In genomic region chr6:76867182-76867581, GRCh38 we compare ENCODE assay signal across 24 cellular contexts.
"Had no signal": no experiment of that assay in that cellular context is flagged by ENCODE, and none has a peak within 500 bp of the region (broad histone marks: within the 10 kb centered on the region; RNA-seq: fewer than 3 reads in every experiment).

No MANE protein-coding gene starts in this region.

- H3K36me3 Mint-ChIP-seq: naive B cell; stimulated activated effector memory CD8-positive, alpha-beta T cell treated with anti-CD3 and anti-CD28 coated beads, Interleukin-12 subunit alpha, Interleukin-12 subunit beta, amount 100 ng/mL, for 72 hours had no signal

- H3K36me3 ChIP-seq: gastrocnemius medialis, left lung, neutrophil, sigmoid colon, stomach, tibial nerve, upper lobe of left lung, uterus had no signal

- H3K27me3 ChIP-seq: gastrocnemius medialis, left lung, neutrophil, sigmoid colon, stomach, tibial nerve, upper lobe of left lung, uterus had no signal

- H3K4me1 Mint-ChIP-seq: naive B cell; neural crest cell; stimulated activated effector memory CD8-positive, alpha-beta T cell treated with anti-CD3 and anti-CD28 coated beads, Interleukin-12 subunit alpha, Interleukin-12 subunit beta, amount 100 ng/mL, for 72 hours had no signal

- ATAC-seq: effector memory CD8-positive, alpha-beta T cell; gastrocnemius medialis; left cardiac atrium; left lung; mucosa of descending colon; natural killer cell treated with Interleukin-12 subunit alpha and Interleukin-12 subunit beta and Interleukin-15 and Interleukin-18, amount 100 ng/mL, for 72 hours; psoas muscle; right cardiac atrium; stimulated activated effector memory CD8-positive, alpha-beta T cell treated with anti-CD3 and anti-CD28 coated beads, Interleukin-12 subunit alpha, Interleukin-12 subunit beta, amount 100 ng/mL, for 72 hours had no signal

- H3K4me1 ChIP-seq: gastrocnemius medialis, left lung, psoas muscle, sigmoid colon, stomach, tibial nerve, upper lobe of left lung, uterus had no signal

- H3K27me3 Mint-ChIP-seq: effector memory CD8-positive, alpha-beta T cell; naive B cell; natural killer cell treated with Interleukin-12 subunit alpha and Interleukin-12 subunit beta and Interleukin-15 and Interleukin-18, amount 100 ng/mL, for 72 hours had no signal

- H3K4me3 ChIP-seq: gastrocnemius medialis, left lung, mucosa of descending colon, psoas muscle, sigmoid colon, stomach, tibial nerve, upper lobe of left lung, uterus had no signal

- H3K9me3 ChIP-seq: gastrocnemius medialis, left lung, mucosa of descending colon, neutrophil, psoas muscle, sigmoid colon, tibial nerve, upper lobe of left lung, uterus had no signal

- H3K27ac Mint-ChIP-seq: effector memory CD8-positive, alpha-beta T cell; mesothelial cell of epicardium; naive B cell; natural killer cell treated with Interleukin-12 subunit alpha and Interleukin-12 subunit beta and Interleukin-15 and Interleukin-18, amount 100 ng/mL, for 72 hours; stimulated activated effector memory CD8-positive, alpha-beta T cell treated with anti-CD3 and anti-CD28 coated beads, Interleukin-12 subunit alpha, Interleukin-12 subunit beta, amount 100 ng/mL, for 72 hours had no signal

- H3K27ac ChIP-seq: gastrocnemius medialis, left lung, neutrophil, psoas muscle, sigmoid colon, stomach, tibial nerve, upper lobe of left lung, uterus had no signal

- H3K4me3 Mint-ChIP-seq: effector memory CD8-positive, alpha-beta T cell; mesothelial cell of epicardium; naive B cell; natural killer cell treated with Interleukin-12 subunit alpha and Interleukin-12 subunit beta and Interleukin-15 and Interleukin-18, amount 100 ng/mL, for 72 hours; neural crest cell; stimulated activated effector memory CD8-positive, alpha-beta T cell treated with anti-CD3 and anti-CD28 coated beads, Interleukin-12 subunit alpha, Interleukin-12 subunit beta, amount 100 ng/mL, for 72 hours had no signal

- DNase-seq: cortex of kidney; effector memory CD8-positive, alpha-beta T cell; gastrocnemius medialis; head of caudate nucleus; left cardiac atrium; left lung; mesenchymal stem cell; mucosa of descending colon; naive B cell; psoas muscle; right cardiac atrium; sigmoid colon; stimulated activated CD4-positive, alpha-beta T cell treated with anti-CD3 and anti-CD28 coated beads, Interleukin-2, amount 100 ng/mL, for 24 hours; stimulated activated CD4-positive, alpha-beta T cell treated with anti-CD3 and anti-CD28 coated beads, Interleukin-4, amount 100 ng/mL, for 24 hours; stimulated activated naive CD4-positive, alpha-beta T cell treated with Interleukin-2 at 50 U/mL for 16 hours; stomach; upper lobe of left lung; uterus had no signal
